In genomic region chr5:179060116-179061008, GRCh38 we compare ENCODE assay signal across 8 cellular contexts. TPM values are rescaled to one million over a fixed set of nuclear protein-coding genes. Genes with fewer than 3 reads are reported as not detected.
DNase-seq lines count a peak whose midpoint lies in the region; ATAC-seq and TF ChIP-seq lines count a peak whose summit lies in the region.

TSS of gene ZNF354C (plus strand) at chr5:179060373. CDS start at chr5:179062069, 1,696 bp downstream.

- H3K4me1 ChIP-seq in NT2/D1 (ENCODE audit: insufficient read depth, insufficient read length), result peaks cover 2% of the 10 kb centered on the region

- peaks cover 5 to 27% (median 18%) of the 10 kb centered on the region in 7 donors for H3K9me3 Mint-ChIP-seq in naive B cell

- DNase-seq in C1 segment of cervical spinal cord (lab: John Stamatoyannopoulos, UW), result peak; percentile 28 to 90 (median 78)
- DNase-seq in HFF-Myc (ENCODE audit: extremely low read depth, low read depth), result peak; percentile 63
- DNase-seq in NT2/D1 (ENCODE audit: low read depth, low spot score), result peak; percentile 81
- peak; percentile 94 for DNase-seq in activated effector memory CD4-positive, alpha-beta T cell treated with anti-CD3 and anti-CD28 coated beads, Interleukin-2, amount 50 U/mL, for 16 hours
- DNase-seq in fibroblast of peridontal ligament (ENCODE audit: extremely low read depth), result peak; percentile 84
- peak; percentile 86 for DNase-seq in naive B cell
- peak; percentile 90 for DNase-seq in stimulated activated CD8-positive, alpha-beta memory T cell treated with anti-CD3 and anti-CD28 coated beads, Interleukin-4, amount 100 ng/mL, for 48 hours
- DNase-seq in NCI-H1436 (lab: John Stamatoyannopoulos, UW), result no peak

- peaks cover 22 to 27% (median 26%) of the 10 kb centered on the region in 3 donors for H3K4me1 Mint-ChIP-seq in naive B cell

- H3K36me3 ChIP-seq in NT2/D1 (ENCODE audit: insufficient read depth, insufficient read length, low read length), result peaks cover 28% of the 10 kb centered on the region

- peak within 1 kb of the TSS; percentile 90 to 98 (median 94) for H3K4me3 Mint-ChIP-seq in naive B cell

- H3K27ac Mint-ChIP-seq in naive B cell, result peak within 1 kb of the TSS; percentile 73 to 94 (median 87)

- peaks cover 8 to 13% (median 13%) of the 10 kb centered on the region in 3 donors for H3K27me3 Mint-ChIP-seq in naive B cell

- peak; percentile 98 for ATAC-seq in naive B cell (ENCODE audit: low read depth in 2 of 2)

- no peak for TF ChIP-seq CTCF in HFF-Myc (IDR thresholded peaks at IDR 0.05; ENCODE audit: low read depth, low read length, missing control alignments)

- H3K9ac ChIP-seq in NT2/D1 (ENCODE audit: insufficient read length, low read depth), result peak within 1 kb of the TSS; percentile 77

- peaks cover 10 to 46% of the 10 kb centered on the region in 2 donors for H3K36me3 Mint-ChIP-seq in naive B cell

- H3K4me3 ChIP-seq in HFF-Myc (replicated peaks; ENCODE audit: low read depth, low read length), result peak within 1 kb of the TSS; percentile 70
- peak within 1 kb of the TSS; percentile 68 for H3K4me3 ChIP-seq in NT2/D1 (ENCODE audit: insufficient read length, low read depth)

- no peaks in the 10 kb centered on the region for H3K27me3 ChIP-seq in NT2/D1 (ENCODE audit: insufficient read depth, insufficient read length)

- H3K9me3 ChIP-seq in NT2/D1 (ENCODE audit: insufficient read depth, low read length), result peaks cover 22% of the 10 kb centered on the region; the same call in 1 of the 2 replicates

RNA-seq across cellular contexts. Expression of gene ZNF354C, which starts in this region (rescaled TPM):
- 1 to 10 TPM in 2 of 6 donors, under 1 TPM in 3, not detected in 1; 0.56 to 1.6 (median 0.78) TPM for polyA plus RNA-seq in naive B cell (ENCODE audit: low read depth in 6 of 6)
